ENCODE assay signal across 15 cellular contexts in the genomic region with DNA sequence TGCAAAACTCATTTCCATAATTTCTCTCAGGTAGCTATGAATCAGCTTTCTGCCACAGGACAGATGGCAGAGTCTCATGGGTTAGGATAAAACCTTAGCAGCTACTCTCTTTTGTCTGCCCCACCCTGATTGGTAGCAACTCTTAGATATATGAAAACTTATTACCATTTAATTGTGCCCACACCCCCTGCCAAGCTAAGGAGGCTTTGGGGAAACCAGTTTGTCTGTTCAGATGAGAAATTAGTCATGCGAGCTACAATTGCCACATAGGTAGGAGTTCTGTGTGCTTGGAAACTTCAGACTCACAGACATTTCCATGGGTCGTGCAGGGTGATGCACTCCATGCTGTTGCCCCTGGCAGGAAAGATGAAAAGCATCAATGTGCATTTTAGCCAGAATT. TPM values are rescaled to one million over a fixed set of nuclear protein-coding genes. Genes with fewer than 3 reads are reported as not detected.
DNase-seq lines count a peak whose midpoint lies in the region; ATAC-seq, FAIRE-seq and TF ChIP-seq lines count a peak whose summit lies in the region.
"Had no signal": no experiment of that assay in that cellular context is flagged by ENCODE, and none has a peak within 500 bp of the region (broad histone marks: within the 10 kb centered on the region; RNA-seq: fewer than 3 reads in every experiment).

No MANE protein-coding gene starts in this region.

- peak overlapping the region; percentile 90 for H3K27ac Mint-ChIP-seq in CD4-positive, alpha-beta T cell
- peak overlapping the region; percentile 85 for H3K27ac Mint-ChIP-seq in activated naive CD8-positive, alpha-beta T cell treated with anti-CD3 and anti-CD28 coated beads, Interleukin-2, amount 10 ng/mL, durations not matched to agents 7 days and 5 days
- H3K27ac Mint-ChIP-seq in naive thymus-derived CD4-positive, alpha-beta T cell: peak overlapping the region; percentile 85 to 100 (median 94)

- WGBS in small intestine, 3 donors: 70 to 76% (median 76%) methylated on average over 2 of the region's 2 CpGs

- H3K9me3 Mint-ChIP-seq in CD4-positive, alpha-beta T cell: no peaks in the 10 kb centered on the region
- no peaks in the 10 kb centered on the region for H3K9me3 Mint-ChIP-seq in activated naive CD8-positive, alpha-beta T cell treated with anti-CD3 and anti-CD28 coated beads, Interleukin-2, amount 10 ng/mL, durations not matched to agents 7 days and 5 days
- H3K9me3 Mint-ChIP-seq in naive thymus-derived CD4-positive, alpha-beta T cell: peaks cover 0 to 6% (median 0%) of the 10 kb centered on the region in 11 donors

- peaks cover 92% of the 10 kb centered on the region for H3K36me3 Mint-ChIP-seq in CD4-positive, alpha-beta T cell (ENCODE audit: low read depth)
- H3K36me3 Mint-ChIP-seq in activated naive CD8-positive, alpha-beta T cell treated with anti-CD3 and anti-CD28 coated beads, Interleukin-2, amount 10 ng/mL, durations not matched to agents 7 days and 5 days: peaks cover 54% of the 10 kb centered on the region
- peaks cover 18 to 75% (median 75%) of the 10 kb centered on the region in 5 donors for H3K36me3 Mint-ChIP-seq in naive thymus-derived CD4-positive, alpha-beta T cell

- in situ Hi-C loops in HAP-1 (cut with MboI; ENCODE audit: low sequenced_read_pairs): no loop called here

- FAIRE-seq in small intestine (lab: Jason Lieb, UNC): no peak
- FAIRE-seq: endometrium had no signal

- H3K4me3 ChIP-seq in naive thymus-derived CD4-positive, alpha-beta T cell (ENCODE audit: low read length): no peak overlapping the region
- H3K4me3 ChIP-seq in small intestine (ENCODE audit: low read depth in 1 of 2, low read length in 2 of 2): no peak overlapping the region
- H3K4me3 ChIP-seq in HAP-1: no peak overlapping the region
- H3K4me3 ChIP-seq: SK-N-MC had no signal

- peaks cover 17 to 52% (median 32%) of the 10 kb centered on the region in 3 experiments for H3K36me3 ChIP-seq in naive thymus-derived CD4-positive, alpha-beta T cell (ENCODE audit: control insufficient read depth in 2 of 3, insufficient read depth in 3 of 3, low read length in 3 of 3)
- H3K36me3 ChIP-seq in small intestine (ENCODE audit: control insufficient read depth in 2 of 2, insufficient read depth in 2 of 2, low read length in 2 of 2) (no peaks in the 10 kb centered on the region), HAP-1 (replicated peaks) (no peaks in the 10 kb centered on the region)

- no peak for DNase-seq in CD4-positive, alpha-beta T cell
- DNase-seq in M059J (ENCODE audit: low read depth) (peak; percentile 67), small intestine (no peak), NCI-H187 treated with DMSO at 0.1 percent for 48 hours (lab: John Stamatoyannopoulos, UW) (no peak), HAP-1 (ENCODE audit: low spot score in 2 of 2) (no peak)
- DNase-seq in activated naive CD8-positive, alpha-beta T cell treated with anti-CD3 and anti-CD28 coated beads, Interleukin-2, amount 10 ng/mL, durations not matched to agents 7 days and 5 days: no peak
- no peak for DNase-seq in naive thymus-derived CD4-positive, alpha-beta T cell
- DNase-seq in central memory CD4-positive, alpha-beta T cell: no peak
- DNase-seq: activated effector memory CD4-positive, alpha-beta T cell treated with Interleukin-2 at 50 U/mL for 16 hours; DND-41; left cardiac atrium; NCI-H2171; retina had no signal

- peak overlapping the region; percentile 71 for H3K4me3 Mint-ChIP-seq in CD4-positive, alpha-beta T cell
- peak overlapping the region; percentile 19 for H3K4me3 Mint-ChIP-seq in activated naive CD8-positive, alpha-beta T cell treated with anti-CD3 and anti-CD28 coated beads, Interleukin-2, amount 10 ng/mL, durations not matched to agents 7 days and 5 days
- H3K4me3 Mint-ChIP-seq in naive thymus-derived CD4-positive, alpha-beta T cell: peak overlapping the region in 9 of 10 donors; percentile 44 to 77 (median 59)

- no peak for TF ChIP-seq CTCF in CD4-positive, alpha-beta T cell (IDR thresholded peaks at IDR 0.05)

- H3K27me3 ChIP-seq in CD4-positive, alpha-beta T cell (ENCODE audit: control insufficient read depth, insufficient read depth, low read length): no peaks in the 10 kb centered on the region
- H3K27me3 ChIP-seq in naive thymus-derived CD4-positive, alpha-beta T cell (ENCODE audit: control insufficient read depth in 2 of 2, insufficient read depth in 2 of 2, low read length in 2 of 2): no peaks in the 10 kb centered on the region
- H3K27me3 ChIP-seq in small intestine (ENCODE audit: control insufficient read depth in 2 of 2, insufficient read depth in 2 of 2, low read length in 2 of 2) (no peaks in the 10 kb centered on the region), HAP-1 (ENCODE audit: low read depth) (no peaks in the 10 kb centered on the region)

- POLR2A ChIA-PET in CD4-positive, alpha-beta T cell (lab: Charles Lee): interaction anchor here (0.8 to 11.3 kb wide), 7 partner anchors 11 to 128 kb away, joined by 4 to 355 read pairs (median 12); partner anchors contain the start of gene CD44
- POLR2A ChIA-PET in activated naive CD8-positive, alpha-beta T cell treated with anti-CD3 and anti-CD28 coated beads, Interleukin-2, amount 10 ng/mL, durations not matched to agents 7 days and 5 days (lab: Charles Lee): interaction anchor here (1.3 to 9.5 kb wide), 3 partner anchors 11 to 24 kb away, joined by 3 to 186 read pairs (median 4); no protein-coding TSS in a partner anchor
- POLR2A ChIA-PET in naive thymus-derived CD4-positive, alpha-beta T cell (lab: Charles Lee): interaction anchor here (1.0 to 12.6 kb wide), 10 partner anchors 11 to 213 kb away, joined by 3 to 354 read pairs (median 6); partner anchors contain the start of gene CD44

- H3K27ac ChIP-seq in CD4-positive, alpha-beta T cell (ENCODE audit: low read depth, low read length): peak overlapping the region; percentile 39
- H3K27ac ChIP-seq in naive thymus-derived CD4-positive, alpha-beta T cell (ENCODE audit: low read depth, low read length): peak overlapping the region; percentile 65
- H3K27ac ChIP-seq in small intestine (ENCODE audit: low read depth in 1 of 2, low read length in 1 of 2): no peak overlapping the region
- H3K27ac ChIP-seq: SK-N-MC had no signal

- CTCF ChIA-PET in CD4-positive, alpha-beta T cell (lab: Charles Lee): interaction anchor here (0.5 to 1.5 kb wide), 6 partner anchors 13 to 127 kb away, joined by 3 to 5 read pairs (median 4); no protein-coding TSS in a partner anchor
- CTCF ChIA-PET in naive thymus-derived CD4-positive, alpha-beta T cell (lab: Charles Lee): interaction anchor here (0.6 to 2.8 kb wide), 7 partner anchors 12 to 179 kb away, joined by 3 to 27 read pairs (median 6); no protein-coding TSS in a partner anchor

- intact Hi-C loops in CD4-positive, alpha-beta T cell (cut with DNase I, micrococcal nuclease): loop anchor here (5.0 kb wide), 2 partner anchors 37 to 38 kb away; no protein-coding TSS in a partner anchor
- intact Hi-C loops in naive thymus-derived CD4-positive, alpha-beta T cell (cut with micrococcal nuclease): no loop called here

- peaks cover 84 to 89% of the 10 kb centered on the region in 2 donors for H3K4me1 ChIP-seq in naive thymus-derived CD4-positive, alpha-beta T cell (ENCODE audit: control insufficient read depth in 2 of 2, insufficient read depth in 2 of 2, low read length in 2 of 2)
- peaks cover 2 to 12% of the 10 kb centered on the region in 2 donors for H3K4me1 ChIP-seq in small intestine (ENCODE audit: control insufficient read depth in 2 of 2, insufficient read depth in 1 of 2, low read depth in 1 of 2, low read length in 1 of 2)
- H3K4me1 ChIP-seq in HAP-1: peaks cover 7% of the 10 kb centered on the region; the same call in 1 of the 2 replicates

- H3K4me1 Mint-ChIP-seq in CD4-positive, alpha-beta T cell (ENCODE audit: low read depth): peaks cover 92% of the 10 kb centered on the region
- H3K4me1 Mint-ChIP-seq in activated naive CD8-positive, alpha-beta T cell treated with anti-CD3 and anti-CD28 coated beads, Interleukin-2, amount 10 ng/mL, durations not matched to agents 7 days and 5 days: peaks cover 79% of the 10 kb centered on the region
- peaks cover 62 to 93% (median 91%) of the 10 kb centered on the region in 7 donors for H3K4me1 Mint-ChIP-seq in naive thymus-derived CD4-positive, alpha-beta T cell

- H3K9me3 ChIP-seq in CD4-positive, alpha-beta T cell (ENCODE audit: control insufficient read depth, low read length): no peaks in the 10 kb centered on the region
- H3K9me3 ChIP-seq in naive thymus-derived CD4-positive, alpha-beta T cell (ENCODE audit: control insufficient read depth in 2 of 3, low read length in 3 of 3): no peaks in the 10 kb centered on the region
- H3K9me3 ChIP-seq in small intestine (ENCODE audit: control insufficient read depth, low read depth) (no peaks in the 10 kb centered on the region), HAP-1 (no peaks in the 10 kb centered on the region)

- no peaks in the 10 kb centered on the region for H3K27me3 Mint-ChIP-seq in CD4-positive, alpha-beta T cell
- no peaks in the 10 kb centered on the region for H3K27me3 Mint-ChIP-seq in activated naive CD8-positive, alpha-beta T cell treated with anti-CD3 and anti-CD28 coated beads, Interleukin-2, amount 10 ng/mL, durations not matched to agents 7 days and 5 days
- no peaks in the 10 kb centered on the region for H3K27me3 Mint-ChIP-seq in naive thymus-derived CD4-positive, alpha-beta T cell

- no peak for ATAC-seq in CD4-positive, alpha-beta T cell (ENCODE audit: poor library complexity)
- ATAC-seq in activated naive CD8-positive, alpha-beta T cell treated with anti-CD3 and anti-CD28 coated beads, Interleukin-2, amount 10 ng/mL, durations not matched to agents 7 days and 5 days (ENCODE audit: low read depth): no peak
- no peak for ATAC-seq in naive thymus-derived CD4-positive, alpha-beta T cell

RNA-seq across cellular contexts. Expression of gene CD44, which starts 39.9 kb away (rescaled TPM):
- 1,000 to 10,000 TPM; 1,283 to 1,330 TPM for total RNA-seq in CD4-positive, alpha-beta T cell
- total RNA-seq in M059J (2014; rRNA removed; shearing (Covaris generic)): 405 and 667 TPM in 2 replicates
- total RNA-seq in activated naive CD8-positive, alpha-beta T cell treated with anti-CD3 and anti-CD28 coated beads, Interleukin-2, amount 10 ng/mL, durations not matched to agents 7 days and 5 days: 100 to 1,000 TPM; 551 to 555 TPM
- total RNA-seq in naive thymus-derived CD4-positive, alpha-beta T cell: 1,000 to 10,000 TPM in 1 of 5 experiments, 100 to 1,000 TPM in 4; 369 to 1,223 (median 784) TPM
- polyA plus RNA-seq in naive thymus-derived CD4-positive, alpha-beta T cell: 100 to 1,000 TPM; 332 to 372 TPM
- 10 to 100 TPM in 2 of 3 donors, 1 to 10 TPM in 1; 5.4 to 89.6 (median 25.9) TPM for polyA plus RNA-seq in small intestine

Comparison
In these comparisons a context has a peak if more than half of its experiments do, and no peak if none do; other contexts are left out.
1. H3K27ac ChIP-seq: peak in CD4-positive, alpha-beta T cell (single experiment) and naive thymus-derived CD4-positive, alpha-beta T cell (single experiment); none in small intestine (0 of 2).
2. H3K4me3 Mint-ChIP-seq: peak in every context shown above with its lines; median percentile 71 in CD4-positive, alpha-beta T cell; 59 in naive thymus-derived CD4-positive, alpha-beta T cell; 19 in activated naive CD8-positive, alpha-beta T cell treated with anti-CD3 and anti-CD28 coated beads, Interleukin-2, amount 10 ng/mL, durations not matched to agents 7 days and 5 days.
3. intact Hi-C loops: an anchor here in CD4-positive, alpha-beta T cell (5.0 kb wide); none called in naive thymus-derived CD4-positive, alpha-beta T cell.
4. Peak in every context shown above with its lines, with median percentiles within 50 percentile points of each other: H3K27ac Mint-ChIP-seq.